ENCODE assay signal across 1 cellular context in genomic region chr4:99949034-99949998, GRCh38.
A peak's percentile ranks its signal among the peaks of the same experiment; 100 is the strongest.
TF ChIP-seq lines count a peak whose summit lies in the region.

No MANE protein-coding gene starts in this region.

TF ChIP-seq in HepG2, 621 proteins besides CTCF, POLR2A, EP300 and RAD21 (continued from another document and continues in another):
- TF ChIP-seq SNAPC4 (CRISPR knock-in tag; IDR thresholded peaks at IDR 0.05): no peak
- no peak for TF ChIP-seq ZBTB38 (CRISPR knock-in tag; IDR thresholded peaks at IDR 0.05)
- TF ChIP-seq ZNF788 (CRISPR knock-in tag; IDR thresholded peaks at IDR 0.05; ENCODE audit: borderline replicate concordance): peak; percentile 75; the same call in 1 of the 2 replicates
- no peak for TF ChIP-seq PAF1 (CRISPR knock-in tag; IDR thresholded peaks at IDR 0.05)
- no peak for TF ChIP-seq NR2F6 (IDR thresholded peaks at IDR 0.05)
- no peak; the same call in 1 of the 2 replicates for TF ChIP-seq NR2F6 (CRISPR knock-in tag; IDR thresholded peaks at IDR 0.05)
- 0 out of 2 replicates have a peak, but pooled peaks have one; percentile 25 for TF ChIP-seq ZNF337 (CRISPR knock-in tag; IDR thresholded peaks at IDR 0.05; ENCODE audit: borderline replicate concordance, low read depth)
- no peak for TF ChIP-seq PBX2 (CRISPR knock-in tag; IDR thresholded peaks at IDR 0.05)
- TF ChIP-seq RBFOX2 (IDR thresholded peaks at IDR 0.05; ENCODE audit: low read depth, low read length): peak; percentile 76
- TF ChIP-seq CHD4 (IDR thresholded peaks at IDR 0.05; ENCODE audit: borderline replicate concordance, low read length): no peak
- TF ChIP-seq KLF9 (CRISPR knock-in tag; IDR thresholded peaks at IDR 0.05; ENCODE audit: low read depth): no peak
- no peak for TF ChIP-seq ZNF382 (CRISPR knock-in tag; IDR thresholded peaks at IDR 0.05; ENCODE audit: borderline replicate concordance)
- no peak for TF ChIP-seq ZC3H4 (CRISPR knock-in tag; IDR thresholded peaks at IDR 0.05; ENCODE audit: borderline replicate concordance)
- TF ChIP-seq CCDC6 (CRISPR knock-in tag; IDR thresholded peaks at IDR 0.05): peak; percentile 42; the same call in 1 of the 2 replicates
- no peak for TF ChIP-seq TERF1 (CRISPR knock-in tag; IDR thresholded peaks at IDR 0.05)
- peak; percentile 74; the same call in 1 of the 2 replicates for TF ChIP-seq KMT2A (CRISPR knock-in tag; IDR thresholded peaks at IDR 0.05)
- TF ChIP-seq IRX3 (CRISPR knock-in tag; IDR thresholded peaks at IDR 0.05; ENCODE audit: borderline replicate concordance, low read depth): no peak
- no peak for TF ChIP-seq TAF15 (IDR thresholded peaks at IDR 0.05; ENCODE audit: low read depth, low read length, poor library complexity, severe bottlenecking)
- no peak for TF ChIP-seq ZNF121 (CRISPR knock-in tag; IDR thresholded peaks at IDR 0.05)
- no peak for TF ChIP-seq ZNF883 (CRISPR knock-in tag; IDR thresholded peaks at IDR 0.05; ENCODE audit: not compliant biosample characterization)
- TF ChIP-seq PAX8 (CRISPR knock-in tag; IDR thresholded peaks at IDR 0.05; ENCODE audit: borderline replicate concordance): no peak
- TF ChIP-seq NFYB (CRISPR knock-in tag; IDR thresholded peaks at IDR 0.05): no peak
- TF ChIP-seq ZNF703 (CRISPR knock-in tag; IDR thresholded peaks at IDR 0.05; ENCODE audit: borderline replicate concordance): no peak; the same call in 1 of the 2 replicates
- no peak for TF ChIP-seq ZBTB42 (CRISPR knock-in tag; IDR thresholded peaks at IDR 0.05)
- no peak; the same call in 1 of the 2 replicates for TF ChIP-seq PRMT3 (CRISPR knock-in tag; IDR thresholded peaks at IDR 0.05; ENCODE audit: borderline replicate concordance, low read depth)
- no peak for TF ChIP-seq ZSCAN30 (CRISPR knock-in tag; IDR thresholded peaks at IDR 0.05)
- TF ChIP-seq ZNF33A (CRISPR knock-in tag; IDR thresholded peaks at IDR 0.05; ENCODE audit: borderline replicate concordance): no peak
- no peak for TF ChIP-seq ATF1 (CRISPR knock-in tag; IDR thresholded peaks at IDR 0.05)
- 0 out of 2 replicates have a peak, but pooled peaks have one; percentile 17 for TF ChIP-seq ZNF543 (CRISPR knock-in tag; IDR thresholded peaks at IDR 0.05)
- peak in 1 of 2 experiments; percentile 91; a peak in 2 of 4 replicates for TF ChIP-seq KLF16 (CRISPR knock-in tag; IDR thresholded peaks at IDR 0.05)
- no peak for TF ChIP-seq SAFB2 (CRISPR knock-in tag; IDR thresholded peaks at IDR 0.05; ENCODE audit: borderline replicate concordance, low read depth)
- TF ChIP-seq ZNF644 (CRISPR knock-in tag; IDR thresholded peaks at IDR 0.05; ENCODE audit: low read depth): peak; percentile 21; the same call in 1 of the 2 replicates
- no peak for TF ChIP-seq ZSCAN9 (CRISPR knock-in tag; IDR thresholded peaks at IDR 0.05; ENCODE audit: borderline replicate concordance)
- no peak for TF ChIP-seq HHEX (CRISPR knock-in tag; IDR thresholded peaks at IDR 0.05)
- TF ChIP-seq ZNF224 (CRISPR knock-in tag; IDR thresholded peaks at IDR 0.05): no peak
- no peak for TF ChIP-seq ZBTB4 (CRISPR knock-in tag; IDR thresholded peaks at IDR 0.05; ENCODE audit: borderline replicate concordance)
- TF ChIP-seq ZNF18 (CRISPR knock-in tag; IDR thresholded peaks at IDR 0.05; ENCODE audit: insufficient replicate concordance): no peak
- no peak for TF ChIP-seq REST (IDR thresholded peaks at IDR 0.05; ENCODE audit: borderline replicate concordance in 1 of 2, low read depth in 1 of 2, low read length in 2 of 2)
- no peak for TF ChIP-seq FOXP1 (IDR thresholded peaks at IDR 0.05)
- no peak for TF ChIP-seq FOXP1 (CRISPR knock-in tag; IDR thresholded peaks at IDR 0.05)
- no peak for TF ChIP-seq ZNF784 (CRISPR knock-in tag; IDR thresholded peaks at IDR 0.05; ENCODE audit: borderline replicate concordance)
- TF ChIP-seq ZBTB37 (CRISPR knock-in tag; IDR thresholded peaks at IDR 0.05): no peak
- no peak for TF ChIP-seq ZNF263 (CRISPR knock-in tag; IDR thresholded peaks at IDR 0.05)
- peak; percentile 34; the same call in 1 of the 2 replicates for TF ChIP-seq ZNF563 (CRISPR knock-in tag; IDR thresholded peaks at IDR 0.05)
- TF ChIP-seq ZNF34 (CRISPR knock-in tag; IDR thresholded peaks at IDR 0.05; ENCODE audit: borderline replicate concordance): no peak
- no peak for TF ChIP-seq NCOR1 (IDR thresholded peaks at IDR 0.05; ENCODE audit: borderline replicate concordance, low read length)
- TF ChIP-seq DBP (CRISPR knock-in tag; IDR thresholded peaks at IDR 0.05; ENCODE audit: not compliant biosample characterization): no peak
- TF ChIP-seq NFRKB (IDR thresholded peaks at IDR 0.05): no peak
